ENCODE assay signal across 11 cellular contexts in genomic region chr2:66689456-66690051, GRCh38.
"Had no signal": no experiment of that assay in that cellular context is flagged by ENCODE, and none has a peak within 500 bp of the region (broad histone marks: within the 10 kb centered on the region; RNA-seq: fewer than 3 reads in every experiment).

No MANE protein-coding gene starts in this region.

- H3K4me3 ChIP-seq: coronary artery, skin epidermis had no signal

- H3K27ac Mint-ChIP-seq: activated B cell treated with CpG ODN at 0.5 μM for 24 hours; activated CD4-positive, alpha-beta T cell treated with anti-CD3 and anti-CD28 coated beads, Interleukin-2, amount 10 ng/mL, durations not matched to agents 24 days and 14 days; activated naive CD4-positive, alpha-beta T cell treated with anti-CD3 and anti-CD28 coated beads, Interleukin-2, amount 10 ng/mL, durations not matched to agents 7 days and 5 days; natural killer cell; T-helper 17 cell had no signal

- H3K9me3 Mint-ChIP-seq: activated B cell treated with CpG ODN at 0.5 μM for 24 hours; activated CD4-positive, alpha-beta T cell treated with anti-CD3 and anti-CD28 coated beads, Interleukin-2, amount 10 ng/mL, durations not matched to agents 24 days and 14 days; activated naive CD4-positive, alpha-beta T cell treated with anti-CD3 and anti-CD28 coated beads, Interleukin-2, amount 10 ng/mL, durations not matched to agents 7 days and 5 days; natural killer cell had no signal

- H3K4me1 Mint-ChIP-seq: activated B cell treated with CpG ODN at 0.5 μM for 24 hours; activated CD4-positive, alpha-beta T cell treated with anti-CD3 and anti-CD28 coated beads, Interleukin-2, amount 10 ng/mL, durations not matched to agents 24 days and 14 days; activated naive CD4-positive, alpha-beta T cell treated with anti-CD3 and anti-CD28 coated beads, Interleukin-2, amount 10 ng/mL, durations not matched to agents 7 days and 5 days; natural killer cell; T-helper 17 cell had no signal

- H3K4me3 Mint-ChIP-seq: activated B cell treated with CpG ODN at 0.5 μM for 24 hours; activated CD4-positive, alpha-beta T cell treated with anti-CD3 and anti-CD28 coated beads, Interleukin-2, amount 10 ng/mL, durations not matched to agents 24 days and 14 days; activated naive CD4-positive, alpha-beta T cell treated with anti-CD3 and anti-CD28 coated beads, Interleukin-2, amount 10 ng/mL, durations not matched to agents 7 days and 5 days; natural killer cell; T-helper 17 cell had no signal

- H3K27me3 Mint-ChIP-seq: activated CD4-positive, alpha-beta T cell treated with anti-CD3 and anti-CD28 coated beads, Interleukin-2, amount 10 ng/mL, durations not matched to agents 24 days and 14 days; activated naive CD4-positive, alpha-beta T cell treated with anti-CD3 and anti-CD28 coated beads, Interleukin-2, amount 10 ng/mL, durations not matched to agents 7 days and 5 days; T-helper 17 cell had no signal

- DNase-seq: activated B cell treated with CpG ODN at 0.5 μM for 24 hours; activated CD4-positive, alpha-beta T cell treated with anti-CD3 and anti-CD28 coated beads, Interleukin-2, amount 10 ng/mL, durations not matched to agents 24 days and 14 days; activated naive CD4-positive, alpha-beta T cell treated with anti-CD3 and anti-CD28 coated beads, Interleukin-2, amount 10 ng/mL, durations not matched to agents 7 days and 5 days; effector CD4-positive, alpha-beta T cell; hypothalamus; natural killer cell; occipital lobe; substantia nigra; T-helper 17 cell had no signal

- H3K36me3 Mint-ChIP-seq: activated naive CD4-positive, alpha-beta T cell treated with anti-CD3 and anti-CD28 coated beads, Interleukin-2, amount 10 ng/mL, durations not matched to agents 7 days and 5 days; natural killer cell had no signal

- ATAC-seq: natural killer cell, T-helper 17 cell had no signal
